ENCODE assay signal across 24 cellular contexts in the genomic region with DNA sequence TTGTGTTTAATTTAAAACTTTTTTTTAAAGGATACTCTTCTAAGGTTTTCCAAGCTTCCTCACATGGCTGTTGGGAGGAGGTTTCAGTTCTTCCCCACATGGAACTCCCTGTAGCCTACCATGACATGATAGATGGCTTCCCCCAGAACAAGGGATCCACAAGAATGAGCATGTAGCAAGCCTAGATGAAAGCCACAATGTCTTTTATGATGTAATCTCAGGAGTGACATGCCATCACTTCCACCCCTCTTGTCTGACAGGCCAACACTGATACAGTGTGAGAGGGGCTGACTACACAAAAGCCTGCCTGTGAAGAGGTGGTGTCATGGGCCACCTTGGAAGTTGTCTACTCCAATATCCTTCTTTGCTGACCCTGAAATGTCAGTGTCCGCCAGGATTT. TPM values are rescaled to one million over a fixed set of nuclear protein-coding genes. Genes with fewer than 3 reads are reported as not detected.
DNase-seq lines count a peak whose midpoint lies in the region; ATAC-seq and TF ChIP-seq lines count a peak whose summit lies in the region.
"Had no signal": no experiment of that assay in that cellular context is flagged by ENCODE, and none has a peak within 500 bp of the region (broad histone marks: within the 10 kb centered on the region; RNA-seq: fewer than 3 reads in every experiment).

No MANE protein-coding gene starts in this region.

- no peaks in the 10 kb centered on the region for H3K36me3 ChIP-seq in gastrocnemius medialis
- H3K36me3 ChIP-seq in mucosa of descending colon (ENCODE audit: low read depth): no peaks in the 10 kb centered on the region

- H3K9me3 ChIP-seq in gastrocnemius medialis: no peaks in the 10 kb centered on the region
- no peaks in the 10 kb centered on the region for H3K9me3 ChIP-seq in mucosa of descending colon

- CTCF ChIA-PET in activated CD4-positive, alpha-beta T cell treated with anti-CD3 and anti-CD28 coated beads for 36 hours (lab: Charles Lee): interaction anchor here (1.5 kb wide), 1 partner anchor 10 kb away, joined by 5 read pairs; no protein-coding TSS in a partner anchor

- H3K9me3 Mint-ChIP-seq in activated CD4-positive, alpha-beta T cell treated with anti-CD3 and anti-CD28 coated beads for 36 hours (ENCODE audit: low read depth): no peaks in the 10 kb centered on the region
- peaks cover 4% of the 10 kb centered on the region for H3K9me3 Mint-ChIP-seq in activated CD4-positive, alpha-beta T cell treated with anti-CD3 and anti-CD28 coated beads, Interleukin-2, amount 10 ng/mL, durations not matched to agents 24 days and 14 days
- H3K9me3 Mint-ChIP-seq in stimulated activated naive CD8-positive, alpha-beta T cell treated with anti-CD3 and anti-CD28 coated beads, Interleukin-15, amount 100 ng/mL, for 72 hours: no peaks in the 10 kb centered on the region
- no peaks in the 10 kb centered on the region for H3K9me3 Mint-ChIP-seq in dendritic cell treated with granulocyte-macrophage colony-stimulating factor and Interleukin-4, amounts not matched to agents 40 ng/mL and 50 ng/mL, for 4 days
- H3K9me3 Mint-ChIP-seq: H9 had no signal

- no peak overlapping the region for H3K4me3 Mint-ChIP-seq in activated CD4-positive, alpha-beta T cell treated with anti-CD3 and anti-CD28 coated beads for 36 hours
- no peak overlapping the region for H3K4me3 Mint-ChIP-seq in activated CD4-positive, alpha-beta T cell treated with anti-CD3 and anti-CD28 coated beads, Interleukin-2, amount 10 ng/mL, durations not matched to agents 24 days and 14 days
- H3K4me3 Mint-ChIP-seq in stimulated activated naive CD8-positive, alpha-beta T cell treated with anti-CD3 and anti-CD28 coated beads, Interleukin-15, amount 100 ng/mL, for 72 hours: no peak overlapping the region
- no peak overlapping the region for H3K4me3 Mint-ChIP-seq in dendritic cell treated with granulocyte-macrophage colony-stimulating factor and Interleukin-4, amounts not matched to agents 40 ng/mL and 50 ng/mL, for 4 days
- H3K4me3 Mint-ChIP-seq: H9 had no signal

- TF ChIP-seq CTCF in gastrocnemius medialis (IDR thresholded peaks at IDR 0.05 in 4 of 5, conservative IDR thresholded peaks at IDR 0.05 in 1 of 5): no peak
- TF ChIP-seq CTCF in mucosa of descending colon (IDR thresholded peaks at IDR 0.05): no peak

- H3K27me3 Mint-ChIP-seq in activated CD4-positive, alpha-beta T cell treated with anti-CD3 and anti-CD28 coated beads for 36 hours: no peaks in the 10 kb centered on the region
- no peaks in the 10 kb centered on the region for H3K27me3 Mint-ChIP-seq in activated CD4-positive, alpha-beta T cell treated with anti-CD3 and anti-CD28 coated beads, Interleukin-2, amount 10 ng/mL, durations not matched to agents 24 days and 14 days
- H3K27me3 Mint-ChIP-seq in stimulated activated naive CD8-positive, alpha-beta T cell treated with anti-CD3 and anti-CD28 coated beads, Interleukin-15, amount 100 ng/mL, for 72 hours: no peaks in the 10 kb centered on the region
- peaks cover 1% of the 10 kb centered on the region for H3K27me3 Mint-ChIP-seq in dendritic cell treated with granulocyte-macrophage colony-stimulating factor and Interleukin-4, amounts not matched to agents 40 ng/mL and 50 ng/mL, for 4 days

- no peak for DNase-seq in activated CD4-positive, alpha-beta T cell treated with anti-CD3 and anti-CD28 coated beads for 36 hours
- no peak for DNase-seq in activated CD4-positive, alpha-beta T cell treated with anti-CD3 and anti-CD28 coated beads, Interleukin-2, amount 10 ng/mL, durations not matched to agents 24 days and 14 days
- DNase-seq in stimulated activated naive CD8-positive, alpha-beta T cell treated with anti-CD3 and anti-CD28 coated beads, Interleukin-15, amount 100 ng/mL, for 72 hours: no peak
- no peak for DNase-seq in stimulated activated naive CD8-positive, alpha-beta T cell treated with anti-CD3 and anti-CD28 coated beads, Interleukin-15, Interleukin-2, amounts not matched to agents 100 U/mL and 50 U/mL, for 24 hours
- no peak for DNase-seq in gastrocnemius medialis
- no peak for DNase-seq in mucosa of descending colon
- DNase-seq: 8988T, COR-L47, DMS 273 treated with DMSO at 0.1 percent for 48 hours, GDM1, H9, Karpas-422, NCI-H1105 treated with DMSO at 0.1 percent for 48 hours, NCI-H1694, NCI-H2081 treated with DMSO at 0.1 percent for 48 hours, NCI-H510A, NCI-H748 treated with DMSO at 0.1 percent for 48 hours, Right ventricle myocardium superior had no signal

- intact Hi-C loops in activated CD4-positive, alpha-beta T cell treated with anti-CD3 and anti-CD28 coated beads for 36 hours (cut with DNase I, micrococcal nuclease): no loop called here
- intact Hi-C loops in activated CD4-positive, alpha-beta T cell treated with anti-CD3 and anti-CD28 coated beads, Interleukin-2, amount 10 ng/mL, durations not matched to agents 24 days and 14 days (cut with micrococcal nuclease): no loop called here
- intact Hi-C loops in dendritic cell treated with granulocyte-macrophage colony-stimulating factor and Interleukin-4, amounts not matched to agents 40 ng/mL and 50 ng/mL, for 4 days (cut with micrococcal nuclease): no loop called here
- intact Hi-C loops in gastrocnemius medialis (cut with DNase I; ENCODE audit: low total_unique reads): no loop called here
- intact Hi-C loops in mucosa of descending colon (cut with DNase I, micrococcal nuclease): no loop called here

- H3K4me1 ChIP-seq in gastrocnemius medialis (peaks cover 8 to 16% of the 10 kb centered on the region in 2 donors), mucosa of descending colon (ENCODE audit: low read depth) (no peaks in the 10 kb centered on the region)

- peaks cover 38% of the 10 kb centered on the region for H3K4me1 Mint-ChIP-seq in activated CD4-positive, alpha-beta T cell treated with anti-CD3 and anti-CD28 coated beads for 36 hours
- H3K4me1 Mint-ChIP-seq in activated CD4-positive, alpha-beta T cell treated with anti-CD3 and anti-CD28 coated beads, Interleukin-2, amount 10 ng/mL, durations not matched to agents 24 days and 14 days: peaks cover 41% of the 10 kb centered on the region
- H3K4me1 Mint-ChIP-seq in stimulated activated naive CD8-positive, alpha-beta T cell treated with anti-CD3 and anti-CD28 coated beads, Interleukin-15, amount 100 ng/mL, for 72 hours: peaks cover 52% of the 10 kb centered on the region
- peaks cover 37% of the 10 kb centered on the region for H3K4me1 Mint-ChIP-seq in dendritic cell treated with granulocyte-macrophage colony-stimulating factor and Interleukin-4, amounts not matched to agents 40 ng/mL and 50 ng/mL, for 4 days (ENCODE audit: low read depth)

- H3K27me3 ChIP-seq in gastrocnemius medialis: no peaks in the 10 kb centered on the region

- H3K36me3 Mint-ChIP-seq in activated CD4-positive, alpha-beta T cell treated with anti-CD3 and anti-CD28 coated beads for 36 hours (ENCODE audit: low read depth): no peaks in the 10 kb centered on the region
- H3K36me3 Mint-ChIP-seq in activated CD4-positive, alpha-beta T cell treated with anti-CD3 and anti-CD28 coated beads, Interleukin-2, amount 10 ng/mL, durations not matched to agents 24 days and 14 days (ENCODE audit: low read depth): no peaks in the 10 kb centered on the region
- no peaks in the 10 kb centered on the region for H3K36me3 Mint-ChIP-seq in dendritic cell treated with granulocyte-macrophage colony-stimulating factor and Interleukin-4, amounts not matched to agents 40 ng/mL and 50 ng/mL, for 4 days (ENCODE audit: low read depth)

- TF ChIP-seq POLR2A in gastrocnemius medialis (IDR thresholded peaks at IDR 0.05): no peak

- peak; percentile 24 for ATAC-seq in activated CD4-positive, alpha-beta T cell treated with anti-CD3 and anti-CD28 coated beads for 36 hours
- ATAC-seq in stimulated activated naive CD8-positive, alpha-beta T cell treated with anti-CD3 and anti-CD28 coated beads, Interleukin-15, amount 100 ng/mL, for 72 hours: peak; percentile 73
- no peak for ATAC-seq in stimulated activated naive CD8-positive, alpha-beta T cell treated with anti-CD3 and anti-CD28 coated beads, Interleukin-15, Interleukin-2, amounts not matched to agents 100 U/mL and 50 U/mL, for 24 hours
- ATAC-seq in gastrocnemius medialis: no peak
- ATAC-seq in mucosa of descending colon: no peak
- no peak for ATAC-seq in GM19463 (IDR thresholded peaks at IDR 0.05; ENCODE audit: unreplicated experiment)

- in situ Hi-C loops in gastrocnemius medialis (cut with MboI; ENCODE audit: low sequenced_read_pairs in 4 of 4): loop anchor here in 1 of 4 donors (10.0 kb wide), 1 partner anchor 54 kb away; no protein-coding TSS in a partner anchor

- no peak overlapping the region for H3K27ac Mint-ChIP-seq in activated CD4-positive, alpha-beta T cell treated with anti-CD3 and anti-CD28 coated beads for 36 hours
- no peak overlapping the region for H3K27ac Mint-ChIP-seq in activated CD4-positive, alpha-beta T cell treated with anti-CD3 and anti-CD28 coated beads, Interleukin-2, amount 10 ng/mL, durations not matched to agents 24 days and 14 days
- no peak overlapping the region for H3K27ac Mint-ChIP-seq in stimulated activated naive CD8-positive, alpha-beta T cell treated with anti-CD3 and anti-CD28 coated beads, Interleukin-15, amount 100 ng/mL, for 72 hours
- peak overlapping the region; percentile 16 for H3K27ac Mint-ChIP-seq in dendritic cell treated with granulocyte-macrophage colony-stimulating factor and Interleukin-4, amounts not matched to agents 40 ng/mL and 50 ng/mL, for 4 days
- H3K27ac Mint-ChIP-seq: H9 had no signal

- H3K27ac ChIP-seq in gastrocnemius medialis: no peak overlapping the region

- H3K4me3 ChIP-seq in gastrocnemius medialis (no peak overlapping the region), mucosa of descending colon (no peak overlapping the region)

- POLR2A ChIA-PET in activated CD4-positive, alpha-beta T cell treated with anti-CD3 and anti-CD28 coated beads for 36 hours (lab: Charles Lee): no interaction called here

RNA-seq across cellular contexts. Expression of a gene that starts 32.0 kb away (rescaled TPM):
- total RNA-seq in activated CD4-positive, alpha-beta T cell treated with anti-CD3 and anti-CD28 coated beads for 36 hours: under 1 TPM; 0.02 to 0.04 TPM
- total RNA-seq in activated CD4-positive, alpha-beta T cell treated with anti-CD3 and anti-CD28 coated beads, Interleukin-2, amount 10 ng/mL, durations not matched to agents 24 days and 14 days: not detected in 2 replicates
- 10 to 100 TPM; 13.6 to 31.7 (median 20.7) TPM for total RNA-seq in gastrocnemius medialis
- 10 to 100 TPM in 1 of 3 donors, 1 to 10 TPM in 2; 7.7 to 26.9 (median 9.7) TPM for total RNA-seq in mucosa of descending colon
- total RNA-seq: Daoy, HT-29, MCF 10A, OCI-LY7 had no signal

Comparison
In these comparisons a context has a peak if more than half of its experiments do, and no peak if none do; other contexts are left out.
1. ATAC-seq: peak in activated CD4-positive, alpha-beta T cell treated with anti-CD3 and anti-CD28 coated beads for 36 hours (single experiment) and stimulated activated naive CD8-positive, alpha-beta T cell treated with anti-CD3 and anti-CD28 coated beads, Interleukin-15, amount 100 ng/mL, for 72 hours (single experiment); none in stimulated activated naive CD8-positive, alpha-beta T cell treated with anti-CD3 and anti-CD28 coated beads, Interleukin-15, Interleukin-2, amounts not matched to agents 100 U/mL and 50 U/mL, for 24 hours (single experiment), gastrocnemius medialis (0 of 2), mucosa of descending colon (single experiment) and GM19463 (single experiment).